In the genomic region with DNA sequence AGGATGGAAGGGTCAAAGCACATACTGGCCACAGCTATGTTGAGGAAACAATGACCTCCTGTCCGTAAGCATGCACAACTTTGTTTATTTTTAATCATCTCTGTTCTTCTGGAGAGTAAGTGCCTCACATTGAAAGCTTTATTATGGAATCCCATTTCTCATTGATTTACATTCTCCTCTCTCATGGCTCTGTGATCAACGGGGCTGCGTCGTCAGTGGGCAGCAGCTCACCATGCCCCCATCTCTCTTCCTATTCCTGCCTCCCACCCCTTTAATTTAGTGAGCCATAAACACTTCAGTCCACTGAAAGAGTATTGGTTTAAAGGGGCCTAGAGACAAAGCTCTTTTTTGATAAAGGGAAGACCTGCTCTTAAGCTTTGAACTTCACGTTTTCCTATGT, we compare ENCODE assay signal across 31 cellular contexts.
"Had no signal": no experiment of that assay in that cellular context is flagged by ENCODE, and none has a peak within 500 bp of the region (broad histone marks: within the 10 kb centered on the region; RNA-seq: fewer than 3 reads in every experiment).

No MANE protein-coding gene starts in this region.

- H3K4me3 ChIP-seq: dorsolateral prefrontal cortex, gastroesophageal sphincter, heart right ventricle, mucosa of descending colon, prostate gland, suprapubic skin, transverse colon, upper lobe of right lung, uterus had no signal

- H3K9ac ChIP-seq: parathyroid adenoma had no signal

- H3K9me3 ChIP-seq: gastroesophageal sphincter, heart right ventricle, mucosa of descending colon, neutrophil, prostate gland, suprapubic skin, transverse colon, upper lobe of right lung, uterus had no signal

- H3K4me3 Mint-ChIP-seq: mesothelial cell of epicardium; naive B cell; natural killer cell treated with Interleukin-12 subunit alpha and Interleukin-12 subunit beta and Interleukin-15 and Interleukin-18, amount 100 ng/mL, for 72 hours; stimulated activated naive CD8-positive, alpha-beta T cell treated with anti-CD3 and anti-CD28 coated beads, Interleukin-15, amount 100 ng/mL, for 72 hours had no signal

- H3K27me3 ChIP-seq: transverse colon, uterus had no signal

- H3K4me1 ChIP-seq: heart right ventricle, parathyroid adenoma, prostate gland, suprapubic skin, transverse colon, upper lobe of right lung, uterus had no signal

- ATAC-seq: esophagus mucosa; gastroesophageal sphincter; heart right ventricle; left colon; left ventricle myocardium superior; mucosa of descending colon; natural killer cell treated with Interleukin-12 subunit alpha and Interleukin-12 subunit beta and Interleukin-15 and Interleukin-18, amount 100 ng/mL, for 72 hours; right cardiac atrium; stimulated activated naive CD8-positive, alpha-beta T cell treated with anti-CD3 and anti-CD28 coated beads, Interleukin-15, amount 100 ng/mL, for 72 hours; upper lobe of right lung had no signal

- H3K79me2 ChIP-seq: parathyroid adenoma had no signal

- DNase-seq: central memory CD4-positive, alpha-beta T cell; dorsolateral prefrontal cortex; effector CD4-positive, alpha-beta T cell; foreskin fibroblast; heart right ventricle; hippocampal formation; left colon; left ventricle myocardium superior; mesenchymal stem cell; mucosa of descending colon; naive B cell; right cardiac atrium; small intestine; stimulated activated CD4-positive, alpha-beta T cell treated with anti-CD3 and anti-CD28 coated beads, Interleukin-12 subunit alpha, Interleukin-12 subunit beta, amount 100 ng/mL, for 4 hours; stimulated activated CD4-positive, alpha-beta T cell treated with anti-CD3 and anti-CD28 coated beads, Interleukin-1b, Interleukin-23, amount 100 ng/mL, for 48 hours; stimulated activated CD4-positive, alpha-beta T cell treated with anti-CD3 and anti-CD28 coated beads, Interleukin-4, amount 100 ng/mL, for 1 hour; stimulated activated CD8-positive, alpha-beta memory T cell treated with anti-CD3 and anti-CD28 coated beads, Interleukin-4, amount 100 ng/mL, for 48 hours; stimulated activated naive CD4-positive, alpha-beta T cell; stimulated activated naive CD8-positive, alpha-beta T cell treated with anti-CD3 and anti-CD28 coated beads, Interleukin-15, amount 100 ng/mL, for 72 hours; transverse colon; upper lobe of right lung; uterus had no signal

- H3K4me1 Mint-ChIP-seq: naive B cell; stimulated activated naive CD8-positive, alpha-beta T cell treated with anti-CD3 and anti-CD28 coated beads, Interleukin-15, amount 100 ng/mL, for 72 hours had no signal

- H3K36me3 ChIP-seq: gastroesophageal sphincter, heart right ventricle, neutrophil, prostate gland, suprapubic skin, transverse colon, upper lobe of right lung, uterus had no signal

- H2AFZ ChIP-seq: parathyroid adenoma had no signal

- H3K27ac Mint-ChIP-seq: mesothelial cell of epicardium; natural killer cell treated with Interleukin-12 subunit alpha and Interleukin-12 subunit beta and Interleukin-15 and Interleukin-18, amount 100 ng/mL, for 72 hours had no signal

- H3K9me3 Mint-ChIP-seq: naive B cell; natural killer cell treated with Interleukin-12 subunit alpha and Interleukin-12 subunit beta and Interleukin-15 and Interleukin-18, amount 100 ng/mL, for 72 hours had no signal

- H3K27ac ChIP-seq: dorsolateral prefrontal cortex, epithelial cell of prostate, gastroesophageal sphincter, heart right ventricle, neutrophil, parathyroid adenoma, prostate gland, suprapubic skin, transverse colon, upper lobe of right lung, uterus had no signal

- H3K36me3 Mint-ChIP-seq: mesothelial cell of epicardium; naive B cell; natural killer cell treated with Interleukin-12 subunit alpha and Interleukin-12 subunit beta and Interleukin-15 and Interleukin-18, amount 100 ng/mL, for 72 hours had no signal
